11 cellular contexts compared by ENCODE assay signal in the genomic region with DNA sequence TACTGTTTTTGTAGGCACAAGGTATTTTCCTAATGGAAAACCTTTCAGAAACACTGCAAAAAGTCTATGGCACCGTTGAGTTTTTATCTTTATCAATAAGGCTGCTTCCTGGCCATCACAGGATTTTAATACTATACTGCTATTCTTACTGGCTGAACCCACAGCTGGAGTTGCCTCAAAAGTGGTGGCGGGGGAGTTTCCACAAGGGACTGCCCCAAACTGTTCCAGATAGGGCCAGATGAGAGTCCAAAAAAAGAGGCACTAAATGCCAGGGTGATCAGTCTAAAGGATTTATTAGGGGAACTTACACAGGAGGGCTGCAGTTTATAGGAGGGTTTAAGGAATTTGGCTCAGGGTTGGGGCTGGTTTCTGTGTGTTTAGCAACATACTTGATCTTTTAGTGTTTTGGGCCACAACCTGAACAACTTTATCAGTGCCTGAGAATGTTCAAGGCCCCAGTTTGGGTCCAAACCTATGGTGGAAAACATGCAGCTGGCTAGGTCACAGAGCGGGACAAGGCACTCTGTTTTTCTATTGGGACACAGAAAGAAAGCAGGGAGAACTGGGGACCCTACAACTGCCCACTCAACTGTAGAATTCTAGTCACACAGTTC. TPM values are rescaled to one million over a fixed set of nuclear protein-coding genes. Genes with fewer than 3 reads are reported as not detected.
DNase-seq lines count a peak whose midpoint lies in the region; ATAC-seq and TF ChIP-seq lines count a peak whose summit lies in the region.
"Had no signal": no experiment of that assay in that cellular context is flagged by ENCODE, and none has a peak within 500 bp of the region (broad histone marks: within the 10 kb centered on the region; RNA-seq: fewer than 3 reads in every experiment).

No MANE protein-coding gene starts in this region.

- POLR2A ChIA-PET in SK-N-SH (lab: Yijun Ruan, JAX), result no interaction called here

- WGBS in stomach, 5 donors, result 72 to 84% (median 83%) methylated on average over 3 of the region's 3 CpGs
- 87% methylated on average over 3 of the region's 3 CpGs for WGBS in SK-N-SH (ENCODE audit: low lambda C conversion rate)

- TF ChIP-seq CTCF in GM13977 (IDR thresholded peaks at IDR 0.05; ENCODE audit: extremely low read depth, insufficient read depth, missing control alignments) (no peak), stomach (IDR thresholded peaks at IDR 0.05) (no peak), SK-N-SH (IDR thresholded peaks at IDR 0.05) (no peak)

- CTCF ChIA-PET in SK-N-SH (lab: Yijun Ruan, JAX), result no interaction called here

- H3K27ac ChIP-seq in stomach (no peak overlapping the region), SK-N-SH (ENCODE audit: low read depth in 2 of 2, low read length in 1 of 2) (no peak overlapping the region)
- H3K27ac ChIP-seq: HL-60 had no signal

- no peaks in the 10 kb centered on the region for H3K9me2 ChIP-seq in SK-N-SH

- no peaks in the 10 kb centered on the region for H3K27me3 Mint-ChIP-seq in activated naive CD8-positive, alpha-beta T cell treated with anti-CD3 and anti-CD28 coated beads, Interleukin-2, amount 50 U/mL, for 24 hours

- peaks cover 81% of the 10 kb centered on the region for H3K79me2 ChIP-seq in SK-N-SH (ENCODE audit: insufficient read depth)

- peaks cover 0 to 27% (median 13%) of the 10 kb centered on the region in 4 donors for H3K4me1 ChIP-seq in stomach
- no peaks in the 10 kb centered on the region; a peak in 1 of 4 replicates for H3K4me1 ChIP-seq in SK-N-SH (ENCODE audit: control insufficient read depth in 1 of 2, insufficient read depth in 2 of 2, low read depth in 1 of 2, low read length in 1 of 2)

- H4K20me1 ChIP-seq in SK-N-SH (ENCODE audit: insufficient read depth), result no peaks in the 10 kb centered on the region

- TF ChIP-seq RAD21 in SK-N-SH (IDR thresholded peaks at IDR 0.05; ENCODE audit: low read length), result no peak

- TF ChIP-seq EP300 in stomach (IDR thresholded peaks at IDR 0.05), result no peak
- TF ChIP-seq EP300 in SK-N-SH (IDR thresholded peaks at IDR 0.05; ENCODE audit: borderline replicate concordance in 1 of 2, low read depth in 1 of 2, low read length in 1 of 2), result no peak

- H3K4me1 Mint-ChIP-seq in activated naive CD8-positive, alpha-beta T cell treated with anti-CD3 and anti-CD28 coated beads, Interleukin-2, amount 50 U/mL, for 24 hours, result peaks cover 47% of the 10 kb centered on the region

- in situ Hi-C loops in GM13977 (cut with MboI; ENCODE audit: low pct_unique_long_range_greater_than_20kb, low sequenced_read_pairs, unreplicated experiment), result no loop called here

- peak overlapping the region; percentile 77 for H3K27ac Mint-ChIP-seq in activated naive CD8-positive, alpha-beta T cell treated with anti-CD3 and anti-CD28 coated beads, Interleukin-2, amount 50 U/mL, for 24 hours

- no peak overlapping the region for H2AFZ ChIP-seq in SK-N-SH (ENCODE audit: low read depth)

- H3K9ac ChIP-seq in SK-N-SH, result no peak overlapping the region

- intact Hi-C loops in stomach (cut with DNase I; ENCODE audit: low total_unique reads), result no loop called here

- peaks cover 0 to 28% (median 16%) of the 10 kb centered on the region in 4 donors for H3K36me3 ChIP-seq in stomach
- peaks cover 9 to 25% of the 10 kb centered on the region in 2 experiments for H3K36me3 ChIP-seq in SK-N-SH (replicated peaks in 1 of 2; ENCODE audit: control insufficient read depth in 1 of 2, insufficient read depth in 2 of 2, low read length in 1 of 2)

- H3K4me3 Mint-ChIP-seq in activated naive CD8-positive, alpha-beta T cell treated with anti-CD3 and anti-CD28 coated beads, Interleukin-2, amount 50 U/mL, for 24 hours, result peak overlapping the region; percentile 37

- ATAC-seq in GM21381 (IDR thresholded peaks at IDR 0.05; ENCODE audit: unreplicated experiment) (peak; percentile 54), HG03280 (IDR thresholded peaks at IDR 0.05; ENCODE audit: unreplicated experiment) (peak; percentile 55)
- peak; percentile 93 for ATAC-seq in activated naive CD8-positive, alpha-beta T cell treated with anti-CD3 and anti-CD28 coated beads, Interleukin-2, amount 50 U/mL, for 24 hours

- TF ChIP-seq POLR2A in stomach (IDR thresholded peaks at IDR 0.05), result no peak

- peaks cover 21% of the 10 kb centered on the region for H3K36me3 Mint-ChIP-seq in activated naive CD8-positive, alpha-beta T cell treated with anti-CD3 and anti-CD28 coated beads, Interleukin-2, amount 50 U/mL, for 24 hours (ENCODE audit: low read depth)

- H3K27me3 ChIP-seq in stomach, result no peaks in the 10 kb centered on the region
- no peaks in the 10 kb centered on the region for H3K27me3 ChIP-seq in SK-N-SH (ENCODE audit: insufficient read depth)

- H3K4me2 ChIP-seq in SK-N-SH, result no peak overlapping the region

- H3F3A ChIP-seq in SK-N-SH (replicated peaks; ENCODE audit: insufficient read depth), result no peaks in the 10 kb centered on the region

- H3K4me3 ChIP-seq in stomach, result no peak overlapping the region
- no peak overlapping the region for H3K4me3 ChIP-seq in SK-N-SH (ENCODE audit: low read depth in 2 of 2, low read length in 1 of 2)

- H3K9me3 Mint-ChIP-seq in activated naive CD8-positive, alpha-beta T cell treated with anti-CD3 and anti-CD28 coated beads, Interleukin-2, amount 50 U/mL, for 24 hours, result no peaks in the 10 kb centered on the region

- H3K9me3 ChIP-seq in stomach (no peaks in the 10 kb centered on the region), SK-N-SH (no peaks in the 10 kb centered on the region)

- DNase-seq in GM13977 (ENCODE audit: low spot score), result peak; percentile 24
- DNase-seq in activated naive CD8-positive, alpha-beta T cell treated with anti-CD3 and anti-CD28 coated beads, Interleukin-2, amount 50 U/mL, for 24 hours, result peak; percentile 46
- DNase-seq in effector CD8-positive, alpha-beta T cell (lab: John Stamatoyannopoulos, UW), result no peak
- no peak for DNase-seq in stomach
- DNase-seq in SK-N-SH, result no peak
- no peak for DNase-seq in D341Med (ENCODE audit: low spot score)
- DNase-seq: DMS153, NCI-H524 had no signal

TF ChIP-seq in SK-N-SH, 30 proteins besides CTCF, POLR2A, EP300 and RAD21:
- no peak for TF ChIP-seq FOXM1 (IDR thresholded peaks at IDR 0.05; ENCODE audit: low read depth)
- TF ChIP-seq FOSL2 (IDR thresholded peaks at IDR 0.05; ENCODE audit: borderline replicate concordance, low read depth), result no peak

RNA-seq across cellular contexts. Expression of gene STAM, which starts 41.4 kb away (rescaled TPM):
- total RNA-seq in stomach, result 10 to 100 TPM in 2 of 5 donors, 1 to 10 TPM in 3; 7.0 to 49.2 (median 8.5) TPM
- polyA plus RNA-seq in stomach (10 to 100 TPM in 2 of 3 donors, 1 to 10 TPM in 1; 6.8 to 12.1 (median 11.6) TPM), SK-N-SH (2012; rRNA removed) (19.1 and 23.9 TPM in 2 replicates)
- polyA plus RNA-seq in SK-N-SH (2012; cell fraction: cytosol; rRNA removed), result 19.9 and 21.8 TPM in 2 replicates
- polyA plus RNA-seq in SK-N-SH (2012; cell fraction: nucleus; rRNA removed), result 16.4 and 22.2 TPM in 2 replicates

Comparison
In these comparisons a context has a peak if more than half of its experiments do, and no peak if none do; other contexts are left out.
1. DNase-seq: peak in GM13977 (single experiment) and activated naive CD8-positive, alpha-beta T cell treated with anti-CD3 and anti-CD28 coated beads, Interleukin-2, amount 50 U/mL, for 24 hours (single experiment); none in effector CD8-positive, alpha-beta T cell (single experiment), stomach (single experiment), SK-N-SH (single experiment) and D341Med (single experiment).
2. Peak in every context shown above with its lines, with median percentiles within 50 percentile points of each other: ATAC-seq.